ENCODE assay signal across 8 cellular contexts in genomic region chr17:47205419-47205963, GRCh38. TPM values are rescaled to one million over a fixed set of nuclear protein-coding genes. Genes with fewer than 3 reads are reported as not detected.
DNase-seq lines count a peak whose midpoint lies in the region; ATAC-seq and TF ChIP-seq lines count a peak whose summit lies in the region.

No MANE protein-coding gene starts in this region.

- no peaks in the 10 kb centered on the region for H3K27me3 ChIP-seq in colonic mucosa

- H3K9me3 Mint-ChIP-seq in stimulated activated naive CD8-positive, alpha-beta T cell treated with anti-CD3 and anti-CD28 coated beads, Interleukin-15, amount 100 ng/mL, for 72 hours = no peaks in the 10 kb centered on the region

- peak; percentile 42 for DNase-seq in NCI-H82 (lab: John Stamatoyannopoulos, UW)
- no peak for DNase-seq in NCI-H82 treated with DMSO at 0.1 percent for 48 hours (lab: John Stamatoyannopoulos, UW; ENCODE audit: unreplicated experiment)
- peak; percentile 34 for DNase-seq in activated CD4-positive, CD25-positive, alpha-beta regulatory T cell treated with anti-CD3 and anti-CD28 coated beads, Interleukin-2, amount 50 U/mL, for 16 hours (ENCODE audit: low read depth, low spot score)
- peak; percentile 50 for DNase-seq in colonic mucosa
- peak; percentile 56 to 74 (median 64) for DNase-seq in mucosa of descending colon
- peak; percentile 34 to 64 for DNase-seq in stimulated activated naive CD8-positive, alpha-beta T cell treated with anti-CD3 and anti-CD28 coated beads, Interleukin-15, amount 100 ng/mL, for 72 hours
- DNase-seq in AML-193 (lab: John Stamatoyannopoulos, UW) = no peak

- no peaks in the 10 kb centered on the region for H3K9me3 ChIP-seq in colonic mucosa
- H3K9me3 ChIP-seq in mucosa of descending colon = no peaks in the 10 kb centered on the region

- H3K36me3 ChIP-seq in colonic mucosa (no peaks in the 10 kb centered on the region), mucosa of descending colon (ENCODE audit: low read depth) (no peaks in the 10 kb centered on the region)

- H3K4me3 ChIP-seq in colonic mucosa (no peak overlapping the region), mucosa of descending colon (no peak overlapping the region)

- H3K4me3 Mint-ChIP-seq in stimulated activated naive CD8-positive, alpha-beta T cell treated with anti-CD3 and anti-CD28 coated beads, Interleukin-15, amount 100 ng/mL, for 72 hours = peak overlapping the region; percentile 60 to 74

- H3K4me1 Mint-ChIP-seq in stimulated activated naive CD8-positive, alpha-beta T cell treated with anti-CD3 and anti-CD28 coated beads, Interleukin-15, amount 100 ng/mL, for 72 hours = peaks cover 49% of the 10 kb centered on the region

- ATAC-seq in HG03280 (IDR thresholded peaks at IDR 0.05; ENCODE audit: unreplicated experiment) (peak; percentile 52), mucosa of descending colon (peak; percentile 80)
- ATAC-seq in stimulated activated naive CD8-positive, alpha-beta T cell treated with anti-CD3 and anti-CD28 coated beads, Interleukin-15, amount 100 ng/mL, for 72 hours = peak; percentile 72

- H3K4me1 ChIP-seq in colonic mucosa (no peaks in the 10 kb centered on the region), mucosa of descending colon (ENCODE audit: low read depth) (peaks cover 20% of the 10 kb centered on the region)

- H3K9ac ChIP-seq in colonic mucosa (ENCODE audit: low read depth in 2 of 2, low read length in 2 of 2) = peak overlapping the region in 1 of 2 donors; percentile 49

- H3K27ac ChIP-seq in colonic mucosa = peak overlapping the region; percentile 48

- peak overlapping the region; percentile 7 to 55 for H3K27ac Mint-ChIP-seq in stimulated activated naive CD8-positive, alpha-beta T cell treated with anti-CD3 and anti-CD28 coated beads, Interleukin-15, amount 100 ng/mL, for 72 hours

- intact Hi-C loops in colonic mucosa (cut with DNase I) (no loop called here), mucosa of descending colon (cut with DNase I, micrococcal nuclease) (no loop called here)

- no peak for TF ChIP-seq CTCF in colonic mucosa (IDR thresholded peaks at IDR 0.05)
- no peak for TF ChIP-seq CTCF in mucosa of descending colon (IDR thresholded peaks at IDR 0.05)

- H3K27me3 Mint-ChIP-seq in stimulated activated naive CD8-positive, alpha-beta T cell treated with anti-CD3 and anti-CD28 coated beads, Interleukin-15, amount 100 ng/mL, for 72 hours = no peaks in the 10 kb centered on the region

RNA-seq across cellular contexts. Expression of gene MYL4, which starts 3.7 kb away (rescaled TPM):
- total RNA-seq in colonic mucosa (under 1 TPM; 0.59 to 0.69 TPM), mucosa of descending colon (1 to 10 TPM in 1 of 3 donors, under 1 TPM in 1, not detected in 1; 0.49 to 1.4 TPM)

RNA-seq across cellular contexts. Expression of gene CDC27, which starts 16.4 kb away (rescaled TPM):
- 10 to 100 TPM; 60.4 to 65.5 TPM for total RNA-seq in colonic mucosa
- 10 to 100 TPM; 52.0 to 67.5 (median 54.8) TPM for total RNA-seq in mucosa of descending colon

RNA-seq across cellular contexts. Expression of gene ITGB3, which starts 48.1 kb away (rescaled TPM):
- 10 to 100 TPM in 1 of 2 donors, 1 to 10 TPM in 1; 1.9 to 15.4 TPM for total RNA-seq in colonic mucosa
- 10 to 100 TPM in 1 of 3 donors, 1 to 10 TPM in 2; 3.9 to 58.4 (median 6.8) TPM for total RNA-seq in mucosa of descending colon

Comparison
In these comparisons a context has a peak if more than half of its experiments do, and no peak if none do; other contexts are left out.
1. DNase-seq: peak in NCI-H82 (single experiment), activated CD4-positive, CD25-positive, alpha-beta regulatory T cell treated with anti-CD3 and anti-CD28 coated beads, Interleukin-2, amount 50 U/mL, for 16 hours (single experiment), colonic mucosa (single experiment), mucosa of descending colon (3 of 3) and stimulated activated naive CD8-positive, alpha-beta T cell treated with anti-CD3 and anti-CD28 coated beads, Interleukin-15, amount 100 ng/mL, for 72 hours (2 of 2); none in NCI-H82 treated with DMSO at 0.1 percent for 48 hours (single experiment) and AML-193 (0 of 2).
2. Peak in every context shown above with its lines, with median percentiles within 50 percentile points of each other: ATAC-seq.